20 cellular contexts compared by ENCODE assay signal in genomic region chr5:1547236-1547635, GRCh38. TPM values are rescaled to one million over a fixed set of nuclear protein-coding genes. Genes with fewer than 3 reads are reported as not detected.
A peak's percentile ranks its signal among the peaks of the same experiment; 100 is the strongest.
DNase-seq lines count a peak whose midpoint lies in the region; ATAC-seq, FAIRE-seq and TF ChIP-seq lines count a peak whose summit lies in the region.
"Had no signal": no experiment of that assay in that cellular context is flagged by ENCODE, and none has a peak within 500 bp of the region (broad histone marks: within the 10 kb centered on the region; RNA-seq: fewer than 3 reads in every experiment).

No MANE protein-coding gene starts in this region.

- H3K79me2 ChIP-seq in HepG2 (ENCODE audit: insufficient read depth, low read length) (no peaks in the 10 kb centered on the region), GM12878 (ENCODE audit: control insufficient read depth, insufficient read depth, low read length) (no peaks in the 10 kb centered on the region), osteoblast (ENCODE audit: insufficient read depth, low read length) (no peaks in the 10 kb centered on the region)

- H3K27me3 ChIP-seq in right lobe of liver = no peaks in the 10 kb centered on the region
- no peaks in the 10 kb centered on the region for H3K27me3 ChIP-seq in HepG2 (ENCODE audit: control insufficient read depth in 1 of 2, insufficient read depth in 2 of 2, low read length in 2 of 2)
- H3K27me3 ChIP-seq in GM12878 (replicated peaks in 1 of 2; ENCODE audit: control insufficient read depth in 2 of 2, insufficient read depth in 2 of 2, low read length in 1 of 2) = no peaks in the 10 kb centered on the region; a peak in 1 of 4 replicates
- H3K27me3 ChIP-seq in osteoblast (ENCODE audit: insufficient read depth, low read length) = peaks cover 43% of the 10 kb centered on the region
- H3K27me3 ChIP-seq: MG63 had no signal

- H3K4me1 ChIP-seq in right lobe of liver (no peaks in the 10 kb centered on the region), HepG2 (ENCODE audit: insufficient read depth, low read length) (peaks cover 55% of the 10 kb centered on the region), GM12878 (ENCODE audit: control insufficient read depth, insufficient read depth, low read length) (no peaks in the 10 kb centered on the region), osteoblast (ENCODE audit: insufficient read depth, low read length) (peaks cover 10% of the 10 kb centered on the region)
- H3K4me1 ChIP-seq: Caco-2 had no signal

- no peak for TF ChIP-seq CTCF in right lobe of liver (IDR thresholded peaks at IDR 0.05)
- TF ChIP-seq CTCF in HepG2 (CRISPR knock-in tag; IDR thresholded peaks at IDR 0.05) = no peak
- TF ChIP-seq CTCF in GM12878 (IDR thresholded peaks at IDR 0.05 in 2 of 3, conservative IDR thresholded peaks at IDR 0.05 in 1 of 3; ENCODE audit: control insufficient read depth in 2 of 3, extremely low read depth in 1 of 3, insufficient read depth in 1 of 3, low read depth in 3 of 3, low read length in 3 of 3) = no peak
- TF ChIP-seq CTCF in osteoblast (IDR thresholded peaks at IDR 0.05; ENCODE audit: extremely low read depth, low read depth, low read length) = no peak

- CTCF ChIA-PET in HepG2 (lab: Yijun Ruan, JAX; ENCODE audit: low intra/inter-chr PET ratio, low total read pairs) = no interaction called here
- CTCF ChIA-PET in GM12878 (lab: Yijun Ruan, JAX) = no interaction called here

- H3K36me3 ChIP-seq in right lobe of liver = no peaks in the 10 kb centered on the region
- no peaks in the 10 kb centered on the region for H3K36me3 ChIP-seq in HepG2 (replicated peaks in 1 of 2; ENCODE audit: control insufficient read depth in 1 of 2, insufficient read depth in 2 of 2, low read length in 2 of 2)
- H3K36me3 ChIP-seq in GM12878 (ENCODE audit: control insufficient read depth in 2 of 2, insufficient read depth in 2 of 2, low read length in 1 of 2) = no peaks in the 10 kb centered on the region
- no peaks in the 10 kb centered on the region for H3K36me3 ChIP-seq in osteoblast (ENCODE audit: insufficient read depth, low read length)
- H3K36me3 ChIP-seq: MG63 had no signal

- ATAC-seq in right lobe of liver = no peak
- no peak for ATAC-seq in HepG2
- ATAC-seq in GM12878 = no peak
- ATAC-seq in GM18517 (IDR thresholded peaks at IDR 0.05; ENCODE audit: unreplicated experiment) = no peak

- POLR2A ChIA-PET in HepG2 (lab: Yijun Ruan, JAX) = no interaction called here
- POLR2A ChIA-PET in GM12878 (lab: Charles Lee) = no interaction called here

- H3K4me3 ChIP-seq in right lobe of liver (no peak overlapping the region), HepG2 (replicated peaks in 1 of 3; ENCODE audit: insufficient read depth in 1 of 3, low read depth in 2 of 3, low read length in 3 of 3) (no peak overlapping the region), GM12878 (no peak overlapping the region), osteoblast (ENCODE audit: insufficient read depth, low read length) (no peak overlapping the region)
- H3K4me3 ChIP-seq: MG63 had no signal

- no peak for FAIRE-seq in HepG2 (lab: Jason Lieb, UNC)
- FAIRE-seq in GM12878 (lab: Jason Lieb, UNC) = no peak
- FAIRE-seq: H54 had no signal

- H3K4me2 ChIP-seq in HepG2 (ENCODE audit: low read depth, low read length) = no peak overlapping the region
- H3K4me2 ChIP-seq in GM12878 (ENCODE audit: control insufficient read depth, insufficient read depth) = no peak overlapping the region
- no peak overlapping the region for H3K4me2 ChIP-seq in osteoblast (ENCODE audit: insufficient read depth, low read length)

- H3K9me3 ChIP-seq in right lobe of liver (no peaks in the 10 kb centered on the region), HepG2 (ENCODE audit: low read length) (no peaks in the 10 kb centered on the region), GM12878 (replicated peaks; ENCODE audit: control insufficient read depth, insufficient read depth, low read length) (no peaks in the 10 kb centered on the region), osteoblast (ENCODE audit: low read depth, low read length) (no peaks in the 10 kb centered on the region)
- H3K9me3 ChIP-seq: Caco-2, MG63 had no signal

- RAD21 ChIA-PET in GM12878 (lab: Charles Lee; ENCODE audit: unreplicated experiment) = no interaction called here

- H2AFZ ChIP-seq in HepG2 (ENCODE audit: low read length) = no peak overlapping the region
- H2AFZ ChIP-seq in GM12878 (ENCODE audit: control insufficient read depth, low read depth, low read length) = no peak overlapping the region
- H2AFZ ChIP-seq in osteoblast (ENCODE audit: low read length) = no peak overlapping the region

- BruUV-seq in HepG2 (replicated peaks; lab: Mats Ljungman, UMichigan) (no TSS peak), GM12878 (replicated peaks; lab: Mats Ljungman, UMichigan) (no TSS peak)

- DNase-seq in right lobe of liver (peak in 2 of 3 donors; percentile 2 to 21), HepG2 (ENCODE audit: low spot score) (no peak), GM12878 (ENCODE audit: low read depth, low spot score) (no peak), osteoblast (ENCODE audit: insufficient read length, low spot score, missing footprints) (peak; percentile 64), ureter (ENCODE audit: low spot score) (peak; percentile 19), posterior cingulate gyrus (no peak), NCI-H226 (no peak)
- DNase-seq: Caco-2, EL, HFFc6, IMR-90, Karpas-422, MG63, NCI-H1105, NCI-H1694, NCI-H2107, NCI-H69, OCI-M1 had no signal

- H3K27ac ChIP-seq in right lobe of liver = no peak overlapping the region
- H3K27ac ChIP-seq in HepG2 (ENCODE audit: extremely low read length, insufficient read depth, low read length) = no peak overlapping the region
- no peak overlapping the region for H3K27ac ChIP-seq in GM12878 (ENCODE audit: control insufficient read depth, insufficient read depth)
- no peak overlapping the region for H3K27ac ChIP-seq in osteoblast (ENCODE audit: low read depth, low read length)

- 87% methylated on average over 9 of the region's 11 CpGs for WGBS in right lobe of liver (ENCODE audit: insufficient coverage, low coverage, low lambda C conversion rate, missing lambda C conversion rate)
- WGBS in HepG2 (ENCODE audit: low lambda C conversion rate) = 83% methylated on average over 11 of the region's 11 CpGs
- WGBS in GM12878 (ENCODE audit: insufficient coverage, insufficient replicate concordance, low lambda C conversion rate, missing lambda C conversion rate) = 74% methylated on average over 11 of the region's 11 CpGs

- H3K9ac ChIP-seq in HepG2 (ENCODE audit: insufficient read depth, low read depth, low read length) (no peak overlapping the region), GM12878 (ENCODE audit: control insufficient read depth, insufficient read depth, low read length) (no peak overlapping the region)

- TF ChIP-seq POLR2A in right lobe of liver (IDR thresholded peaks at IDR 0.05) = no peak
- no peak for TF ChIP-seq POLR2A in HepG2 (IDR thresholded peaks at IDR 0.05; ENCODE audit: insufficient read depth in 1 of 2, low read depth in 2 of 2, low read length in 2 of 2)
- no peak for TF ChIP-seq POLR2A in GM12878 (IDR thresholded peaks at IDR 0.05; ENCODE audit: low read depth, low read length)

- H4K20me1 ChIP-seq in HepG2 (ENCODE audit: insufficient read depth, low read length) (no peaks in the 10 kb centered on the region), GM12878 (ENCODE audit: control insufficient read depth, insufficient read depth) (no peaks in the 10 kb centered on the region), osteoblast (ENCODE audit: insufficient read depth, low read length) (peaks cover 6% of the 10 kb centered on the region)

- TF ChIP-seq RAD21 in HepG2 (CRISPR knock-in tag; IDR thresholded peaks at IDR 0.05) (no peak), GM12878 (IDR thresholded peaks at IDR 0.05; ENCODE audit: insufficient read depth, low read depth, low read length) (no peak)

- no peak for TF ChIP-seq EP300 in HepG2 (IDR thresholded peaks at IDR 0.05; ENCODE audit: low read depth in 2 of 2, low read length in 2 of 2)
- TF ChIP-seq EP300 in HepG2 (CRISPR knock-in tag; IDR thresholded peaks at IDR 0.05; ENCODE audit: borderline replicate concordance) = no peak
- TF ChIP-seq EP300 in GM12878 (IDR thresholded peaks at IDR 0.05; ENCODE audit: borderline replicate concordance in 1 of 2, control insufficient read depth in 1 of 2, low read depth in 2 of 2, low read length in 2 of 2) = no peak

- intact Hi-C loops in right lobe of liver (cut with DNase I) (no loop called here), HepG2 (cut with micrococcal nuclease; ENCODE audit: unreplicated experiment) (no loop called here), GM12878 (cut with micrococcal nuclease; ENCODE audit: unreplicated experiment) (no loop called here), posterior cingulate gyrus (cut with DNase I) (no loop called here)

- SMC1A ChIA-PET in GM12878 (lab: Charles Lee; ENCODE audit: uncharacterized antibody, unreplicated experiment) = no interaction called here

- in situ Hi-C loops in HepG2 (cut with HindIII; ENCODE audit: extremely low pct_ligation_motif_present, low pct_unique_long_range_greater_than_20kb) = no loop called here
- in situ Hi-C loops in GM12878 (cut with MboI) = no loop called here

RNA-seq across cellular contexts. Expression of gene LPCAT1, which starts 23.5 kb away (rescaled TPM):
- total RNA-seq in right lobe of liver = 10 to 100 TPM in 3 of 6 experiments, 1 to 10 TPM in 3; 6.9 to 38.6 (median 13.1) TPM
- 16.0 and 29.8 TPM in 2 replicates for total RNA-seq in HepG2 (2016; rRNA removed; fragmentation: Illumina TruSeq; extraction: Trizol)
- 5.1 and 9.2 TPM in 2 replicates for total RNA-seq in HepG2 (2016; cell fraction: cytosol; rRNA removed; fragmentation: Illumina TruSeq; extraction: Trizol; ENCODE audit: low read depth)
- 14.3 and 34.5 TPM in 2 replicates for total RNA-seq in HepG2 (2016; cell fraction: insoluble cytoplasmic fraction; rRNA removed; fragmentation: Illumina TruSeq; extraction: Trizol)
- total RNA-seq in HepG2 (2016; cell fraction: membrane; rRNA removed; fragmentation: Illumina TruSeq; extraction: Trizol) = 14.8 and 16.4 TPM in 2 replicates
- total RNA-seq in HepG2 (2016; cell fraction: nucleus; rRNA removed; fragmentation: Illumina TruSeq; extraction: Trizol) = 37.9 and 47.2 TPM in 2 replicates
- 90.6 and 115 TPM in 2 replicates for polyA plus RNA-seq in HepG2 (2011; rRNA removed)
- 65.4 and 69.9 TPM in 2 replicates for polyA plus RNA-seq in HepG2 (2011; cell fraction: cytosol; rRNA removed)
- polyA plus RNA-seq in HepG2 (2011; cell fraction: nucleus; rRNA removed) = 330 and 361 TPM in 2 replicates
- 104 and 122 TPM in 2 replicates for polyA plus RNA-seq in HepG2 (2012)
- polyA plus RNA-seq in HepG2 (2016; cell fraction: cytosol; fragmentation: Illumina TruSeq; extraction: Trizol; ENCODE audit: low read depth) = 3.8 and 4.2 TPM in 2 replicates
- 18.3 and 19.5 TPM in 2 replicates for polyA plus RNA-seq in HepG2 (2016; cell fraction: insoluble cytoplasmic fraction; fragmentation: Illumina TruSeq; extraction: Trizol; ENCODE audit: low read depth)
- 9.2 and 10.4 TPM in 2 replicates for polyA plus RNA-seq in HepG2 (2016; cell fraction: membrane; fragmentation: Illumina TruSeq; extraction: Trizol; ENCODE audit: low read depth)
- 89.7 and 92.4 TPM in 2 replicates for polyA plus RNA-seq in HepG2 (2016; cell fraction: nucleus; fragmentation: Illumina TruSeq; extraction: Trizol; ENCODE audit: insufficient read depth, low read depth)
- 56.1 and 65.1 TPM in 2 replicates for polyA minus RNA-seq in HepG2 (2011; rRNA and poly(A)+ RNA removed; ENCODE audit: low replicate concordance)
- polyA minus RNA-seq in HepG2 (2011; cell fraction: cytosol; rRNA and poly(A)+ RNA removed) = 44.6 and 51.7 TPM in 2 replicates
- polyA minus RNA-seq in HepG2 (2011; cell fraction: nucleus; rRNA and poly(A)+ RNA removed) = 90.3 and 92.4 TPM in 2 replicates
- total RNA-seq in GM12878 (2013; cell fraction: nucleolus; rRNA removed) = 365 and 373 TPM in 2 replicates
- total RNA-seq in GM12878 (2014; rRNA removed) = 67.6 and 74.7 TPM in 2 replicates
- 58.9 and 59.4 TPM in 2 replicates for total RNA-seq in GM12878 (2014; rRNA removed; fragmentation: Illumina TruSeq; extraction: Trizol)
- 109 TPM in 2 replicates for total RNA-seq in GM12878 (2021)
- polyA plus RNA-seq in GM12878 (2011; ENCODE audit: low read depth) = 26.1 TPM
- polyA plus RNA-seq in GM12878 (2011; rRNA removed) = 63.6 and 70.6 TPM in 2 replicates
- 70.3 and 92.5 TPM in 2 replicates for polyA plus RNA-seq in GM12878 (2011; cell fraction: cytosol; rRNA removed)
- polyA plus RNA-seq in GM12878 (2011; cell fraction: nucleus; rRNA removed) = 197 and 246 TPM in 2 replicates
- polyA plus RNA-seq in GM12878 (2012) = 41.3 and 58.7 TPM in 2 replicates
- 84.5 and 93.5 TPM in 2 replicates for polyA plus RNA-seq in GM12878 (2014; fragmentation: Illumina TruSeq; extraction: Trizol)
- polyA plus RNA-seq in GM12878 (2014; fragmentation: Nextera tagmentation; extraction: Ambion mirVana) = 1 to 10 TPM; 2.3 to 7.0 TPM
- 94.1 and 94.8 TPM in 2 replicates for polyA plus RNA-seq in GM12878 (2014; rRNA removed)
- 10 to 100 TPM; 60.2 to 82.4 TPM for polyA plus RNA-seq in GM12878 (2016; fragmentation: Nextera tagmentation; extraction: Ambion mirVana)
- polyA minus RNA-seq in GM12878 (2011; rRNA and poly(A)+ RNA removed) = 43.1 and 54.4 TPM in 2 replicates
- polyA minus RNA-seq in GM12878 (2011; cell fraction: cytosol; rRNA and poly(A)+ RNA removed) = 25.0 and 34.6 TPM in 2 replicates
- 71.8 and 93.6 TPM in 2 replicates for polyA minus RNA-seq in GM12878 (2011; cell fraction: nucleus; rRNA and poly(A)+ RNA removed)
- 11.6 and 15.6 TPM in 2 replicates for total RNA-seq in osteoblast
- total RNA-seq in ureter = 48.0 TPM

Comparison
In these comparisons a context has a peak if more than half of its experiments do, and no peak if none do; other contexts are left out.
1. DNase-seq: peak in right lobe of liver (2 of 3), osteoblast (single experiment) and ureter (single experiment); none in HepG2 (single experiment), GM12878 (single experiment), posterior cingulate gyrus (0 of 10) and NCI-H226 (single experiment).